Comparison of ENCODE assay signal across 20 cellular contexts in genomic region chr22:33975841-33976240, GRCh38. TPM values are rescaled to one million over a fixed set of nuclear protein-coding genes. Genes with fewer than 3 reads are reported as not detected.
A peak's percentile ranks its signal among the peaks of the same experiment; 100 is the strongest.
DNase-seq lines count a peak whose midpoint lies in the region; TF ChIP-seq lines count a peak whose summit lies in the region.
"Had no signal": no experiment of that assay in that cellular context is flagged by ENCODE, and none has a peak within 500 bp of the region (broad histone marks: within the 10 kb centered on the region; RNA-seq: fewer than 3 reads in every experiment).

No MANE protein-coding gene starts in this region.

- H3K36me3 Mint-ChIP-seq in activated CD4-positive, alpha-beta T cell treated with anti-CD3 and anti-CD28 coated beads, Interleukin-2, amount 10 ng/mL, durations not matched to agents 24 days and 14 days (ENCODE audit: low read depth), result no peaks in the 10 kb centered on the region
- H3K36me3 Mint-ChIP-seq: CD8-positive, alpha-beta T cell had no signal

- no peak overlapping the region for H3K27ac Mint-ChIP-seq in activated CD4-positive, alpha-beta T cell treated with anti-CD3 and anti-CD28 coated beads, Interleukin-2, amount 10 ng/mL, durations not matched to agents 24 days and 14 days
- H3K27ac Mint-ChIP-seq: B cell; CD8-positive, alpha-beta T cell had no signal

- H3K4me3 ChIP-seq in esophagus muscularis mucosa, result no peak overlapping the region
- H3K4me3 ChIP-seq: BLaER1 treated with 17β-estradiol and CSF1 and Interleukin-3, amounts not matched to agents 10 nM and 100 nM; GM12878; GM23248 had no signal

- no peak for TF ChIP-seq POLR2A in esophagus muscularis mucosa (IDR thresholded peaks at IDR 0.05; ENCODE audit: low read depth)

- H3K9me3 Mint-ChIP-seq in activated CD4-positive, alpha-beta T cell treated with anti-CD3 and anti-CD28 coated beads, Interleukin-2, amount 10 ng/mL, durations not matched to agents 24 days and 14 days, result no peaks in the 10 kb centered on the region

- H3K9me3 ChIP-seq in esophagus muscularis mucosa, result no peaks in the 10 kb centered on the region

- H3K36me3 ChIP-seq in esophagus muscularis mucosa, result no peaks in the 10 kb centered on the region
- H3K36me3 ChIP-seq: BLaER1 treated with 17β-estradiol and CSF1 and Interleukin-3, amounts not matched to agents 10 nM and 100 nM had no signal

- DNase-seq in Daoy (ENCODE audit: low read depth), result peak; percentile 61
- peak; percentile 39 for DNase-seq in esophagus muscularis mucosa (ENCODE audit: extremely low spot score)
- DNase-seq in kidney glomerular epithelial cell (lab: John Stamatoyannopoulos, UW), result peak; percentile 14
- peak; percentile 11 for DNase-seq in renal cortical epithelial cell (ENCODE audit: low read depth)
- DNase-seq in activated CD4-positive, alpha-beta T cell treated with anti-CD3 and anti-CD28 coated beads, Interleukin-2, amount 10 ng/mL, durations not matched to agents 24 days and 14 days, result no peak
- DNase-seq in activated CD8-positive, alpha-beta memory T cell treated with anti-CD3 and anti-CD28 coated beads for 24 hours, result no peak
- no peak for DNase-seq in effector CD8-positive, alpha-beta T cell (lab: John Stamatoyannopoulos, UW)
- DNase-seq: 8988T; Calu3; CD8-positive, alpha-beta T cell; DMS79 treated with DMSO at 0.1 percent for 48 hours; EL; GM23248; HCEC 1CT; IMR-90 had no signal

- peaks cover 0 to 10% (median 0%) of the 10 kb centered on the region in 4 donors for H3K27me3 ChIP-seq in esophagus muscularis mucosa
- H3K27me3 ChIP-seq: BLaER1 treated with 17β-estradiol and CSF1 and Interleukin-3, amounts not matched to agents 10 nM and 100 nM had no signal

- no peaks in the 10 kb centered on the region for H3K4me1 Mint-ChIP-seq in activated CD4-positive, alpha-beta T cell treated with anti-CD3 and anti-CD28 coated beads, Interleukin-2, amount 10 ng/mL, durations not matched to agents 24 days and 14 days
- H3K4me1 Mint-ChIP-seq: B cell had no signal

- no peak overlapping the region for H3K4me3 Mint-ChIP-seq in activated CD4-positive, alpha-beta T cell treated with anti-CD3 and anti-CD28 coated beads, Interleukin-2, amount 10 ng/mL, durations not matched to agents 24 days and 14 days
- H3K4me3 Mint-ChIP-seq: B cell; CD8-positive, alpha-beta T cell had no signal

- 93% methylated on average over 3 of the region's 3 CpGs for WGBS in esophagus muscularis mucosa

- intact Hi-C loops in esophagus muscularis mucosa (cut with DNase I), result no loop called here
- intact Hi-C loops in activated CD4-positive, alpha-beta T cell treated with anti-CD3 and anti-CD28 coated beads, Interleukin-2, amount 10 ng/mL, durations not matched to agents 24 days and 14 days (cut with micrococcal nuclease), result no loop called here

- H3K27ac ChIP-seq in esophagus muscularis mucosa (replicated peaks in 1 of 4), result no peak overlapping the region
- H3K27ac ChIP-seq: BLaER1 treated with 17β-estradiol and CSF1 and Interleukin-3, amounts not matched to agents 10 nM and 100 nM; GM23248; HL-60 had no signal

- TF ChIP-seq CTCF in esophagus muscularis mucosa (IDR thresholded peaks at IDR 0.05), result no peak

- no peak for TF ChIP-seq EP300 in esophagus muscularis mucosa (IDR thresholded peaks at IDR 0.05)

- no peaks in the 10 kb centered on the region for H3K27me3 Mint-ChIP-seq in activated CD4-positive, alpha-beta T cell treated with anti-CD3 and anti-CD28 coated beads, Interleukin-2, amount 10 ng/mL, durations not matched to agents 24 days and 14 days

- H3K4me1 ChIP-seq in esophagus muscularis mucosa, result no peaks in the 10 kb centered on the region
- H3K4me1 ChIP-seq: BLaER1 treated with 17β-estradiol and CSF1 and Interleukin-3, amounts not matched to agents 10 nM and 100 nM had no signal

RNA-seq across cellular contexts. Expression of gene LARGE1, which starts 55.6 kb away (rescaled TPM):
- 9.1 and 18.0 TPM in 2 replicates for total RNA-seq in Daoy (2014; rRNA removed; shearing (Covaris generic))
- total RNA-seq in esophagus muscularis mucosa (10 to 100 TPM; 29.9 to 48.4 (median 32.4) TPM), renal cortical epithelial cell (12.5 and 20.6 TPM in 2 replicates)
- total RNA-seq in activated CD4-positive, alpha-beta T cell treated with anti-CD3 and anti-CD28 coated beads, Interleukin-2, amount 10 ng/mL, durations not matched to agents 24 days and 14 days, result 0.47 TPM in 1 of 2 replicates, not detected in the other
- total RNA-seq: A673 had no signal

Comparison
In these comparisons a context has a peak if more than half of its experiments do, and no peak if none do; other contexts are left out.
1. DNase-seq: peak in Daoy (single experiment), esophagus muscularis mucosa (single experiment), kidney glomerular epithelial cell (single experiment) and renal cortical epithelial cell (single experiment); none in activated CD4-positive, alpha-beta T cell treated with anti-CD3 and anti-CD28 coated beads, Interleukin-2, amount 10 ng/mL, durations not matched to agents 24 days and 14 days (single experiment), activated CD8-positive, alpha-beta memory T cell treated with anti-CD3 and anti-CD28 coated beads for 24 hours (single experiment) and effector CD8-positive, alpha-beta T cell (single experiment).